ENCODE assay signal across 1 cellular context in the genomic region with DNA sequence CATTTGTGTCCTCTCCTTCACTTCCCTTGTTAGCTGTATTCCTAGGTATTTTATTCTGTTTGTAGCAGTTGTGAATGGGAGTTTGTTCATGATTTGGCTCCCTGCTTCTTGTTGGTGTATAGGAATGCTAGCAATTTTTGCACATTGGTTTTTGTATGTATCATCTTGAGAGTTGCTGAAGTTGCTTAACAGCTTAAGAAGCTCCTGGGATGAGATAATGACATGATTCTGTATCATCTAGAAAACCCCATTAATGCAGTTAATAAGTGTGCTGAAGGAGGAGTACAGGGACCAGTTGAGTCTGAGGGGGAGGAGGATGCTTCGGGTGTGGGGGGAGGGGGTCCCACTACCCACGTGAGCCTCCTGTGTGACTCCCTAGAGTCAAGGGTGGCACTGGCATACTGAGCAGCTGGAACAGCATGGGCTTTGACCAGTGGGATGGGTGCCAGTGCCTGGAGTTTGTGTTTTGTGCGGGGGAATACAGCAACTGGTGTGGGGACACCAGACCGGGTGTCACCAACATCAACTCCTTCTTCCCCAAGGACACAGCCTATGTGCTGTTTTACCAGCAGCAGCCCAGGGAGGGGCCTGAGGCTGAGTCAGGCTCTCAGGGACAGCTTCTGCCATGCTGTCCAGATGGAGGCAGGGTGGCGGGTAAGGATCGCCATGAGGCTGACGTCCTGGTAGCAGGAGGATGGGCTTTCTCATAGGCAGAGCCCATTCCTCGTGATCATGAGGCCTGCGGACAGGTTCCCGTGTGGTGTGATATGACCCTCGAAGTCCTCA.
A peak's percentile ranks its signal among the peaks of the same experiment; 100 is the strongest.
TF ChIP-seq lines count a peak whose summit lies in the region.

No MANE protein-coding gene starts in this region.

TF ChIP-seq in IMR-90, 13 proteins besides CTCF, POLR2A, EP300 and RAD21:
- TF ChIP-seq MAFK (IDR thresholded peaks at IDR 0.05; ENCODE audit: low read depth, low read length) (0 out of 2 replicates have a peak, but pooled peaks have one; percentile 13), RFX5 (IDR thresholded peaks at IDR 0.05; ENCODE audit: low read depth, low read length) (no peak), CEBPB (IDR thresholded peaks at IDR 0.05; ENCODE audit: low read depth, low read length) (peak; percentile 71; the same call in 1 of the 2 replicates)
